ENCODE assay signal across 8 cellular contexts in genomic region chr3:129428382-129429079, GRCh38. TPM values are rescaled to one million over a fixed set of nuclear protein-coding genes. Genes with fewer than 3 reads are reported as not detected.
DNase-seq lines count a peak whose midpoint lies in the region; ATAC-seq and TF ChIP-seq lines count a peak whose summit lies in the region.

Gene EFCAB12 (minus strand): TSS chr3:129428636. CDS start chr3:129428488, 148 bp downstream.

- peak; percentile 82 for DNase-seq in Caki2 (ENCODE audit: low read depth)
- DNase-seq in IMR-90 = peak; percentile 88
- peak; percentile 74 to 87 for DNase-seq in SJSA1 (ENCODE audit: low read depth in 1 of 2, low spot score in 2 of 2)
- peak; percentile 90 for DNase-seq in activated naive CD4-positive, alpha-beta T cell treated with anti-CD3 and anti-CD28 coated beads, Interleukin-2, amount 50 U/mL, for 16 hours

- peak within 1 kb of the TSS; percentile 51 for H4K5ac ChIP-seq in IMR-90 (ENCODE audit: low read depth, low read length)

- TF ChIP-seq RAD21 in IMR-90 (IDR thresholded peaks at IDR 0.05; ENCODE audit: low read length) = no peak

- dilution Hi-C loops in IMR-90 (cut with HindIII; ENCODE audit: low sequenced_read_pairs, unreplicated experiment) = no loop called here

- H4K91ac ChIP-seq in IMR-90 (ENCODE audit: insufficient read depth, low read depth, low read length) = peak within 1 kb of the TSS; percentile 46; the same call in 1 of the 2 replicates

- H3K4ac ChIP-seq in IMR-90 (ENCODE audit: low read depth, low read length) = peak within 1 kb of the TSS; percentile 47

- H3K56ac ChIP-seq in IMR-90 (ENCODE audit: extremely low read depth, insufficient read depth, low read length) = peak within 1 kb of the TSS; percentile 49; the same call in 1 of the 2 replicates

- H2AK9ac ChIP-seq in IMR-90 (replicated peaks; ENCODE audit: low read depth, low read length, poor library complexity) = peak within 1 kb of the TSS; percentile 76

- WGBS in IMR-90 (ENCODE audit: extremely low coverage in 2 of 2, insufficient read length in 1 of 2), 2 experiments = 2% methylated on average over 22 of the region's 42 CpGs; no CpG with 5 or more reads in 1 of the 2 experiments
- WGBS in gastroesophageal sphincter (ENCODE audit: low coverage in 1 of 2), 2 donors = 0 to 57% methylated on average over 1 to 6 of the region's 42 CpGs

- TF ChIP-seq EP300 in gastroesophageal sphincter (IDR thresholded peaks at IDR 0.05) = no peak

- no peak within 1 kb of the TSS for H3K18ac ChIP-seq in IMR-90 (ENCODE audit: low read depth, low read length)

- H2AK5ac ChIP-seq in IMR-90 (ENCODE audit: low read depth, low read length) = peak within 1 kb of the TSS; percentile 76; the same call in 1 of the 2 replicates

- H4K20me1 ChIP-seq in IMR-90 (ENCODE audit: insufficient read depth, low read length) = no peaks in the 10 kb centered on the region

- H3K4me1 ChIP-seq in IMR-90 (ENCODE audit: control insufficient read depth, insufficient read depth, low read length) = peaks cover 4% of the 10 kb centered on the region
- peaks cover 13% of the 10 kb centered on the region for H3K4me1 ChIP-seq in SJSA1 (replicated peaks)
- peaks cover 0 to 16% (median 5%) of the 10 kb centered on the region in 3 donors for H3K4me1 ChIP-seq in gastroesophageal sphincter
- peaks cover 30 to 34% of the 10 kb centered on the region in 2 experiments for H3K4me1 ChIP-seq in neutrophil (ENCODE audit: control insufficient read depth in 1 of 2, insufficient read depth in 1 of 2, low read depth in 1 of 2, low read length in 1 of 2)
- H3K4me1 ChIP-seq in stomach smooth muscle (ENCODE audit: control insufficient read depth, insufficient read depth, low read length) = peaks cover 14% of the 10 kb centered on the region

- intact Hi-C loops in IMR-90 (cut with micrococcal nuclease) = no loop called here

- H2BK120ac ChIP-seq in IMR-90 (ENCODE audit: low read depth, low read length) = peak within 1 kb of the TSS; percentile 10

- peaks cover 18% of the 10 kb centered on the region for H3K36me3 ChIP-seq in IMR-90 (ENCODE audit: control insufficient read depth, insufficient read depth, low read length)
- peaks cover 37% of the 10 kb centered on the region for H3K36me3 ChIP-seq in SJSA1
- peaks cover 3 to 35% of the 10 kb centered on the region in 2 donors for H3K36me3 ChIP-seq in gastroesophageal sphincter
- H3K36me3 ChIP-seq in neutrophil = peaks cover 47% of the 10 kb centered on the region
- H3K36me3 ChIP-seq in stomach smooth muscle (ENCODE audit: control insufficient read depth in 2 of 2, insufficient read depth in 2 of 2, low read length in 2 of 2) = peaks cover 17 to 22% of the 10 kb centered on the region in 2 donors

- H2AFZ ChIP-seq in IMR-90 (replicated peaks; ENCODE audit: low read length, poor library complexity) = peak within 1 kb of the TSS; percentile 93

- peak within 1 kb of the TSS; percentile 79 for H3K14ac ChIP-seq in IMR-90 (replicated peaks; ENCODE audit: low read depth, low read length)

- H2BK15ac ChIP-seq in IMR-90 (ENCODE audit: low read depth, low read length) = peak within 1 kb of the TSS; percentile 18; the same call in 1 of the 3 replicates

- peak within 1 kb of the TSS; percentile 42; the same call in 1 of the 2 replicates for H3K27ac ChIP-seq in IMR-90 (ENCODE audit: insufficient read depth, low read length)
- no peak within 1 kb of the TSS for H3K27ac ChIP-seq in SJSA1
- H3K27ac ChIP-seq in gastroesophageal sphincter = peak within 1 kb of the TSS in 3 of 4 donors; percentile 63 to 70 (median 64)
- peak within 1 kb of the TSS; percentile 43 for H3K27ac ChIP-seq in neutrophil
- peak within 1 kb of the TSS; percentile 41 for H3K27ac ChIP-seq in stomach smooth muscle (ENCODE audit: low read length)

- H2BK5ac ChIP-seq in IMR-90 (ENCODE audit: low read depth, low read length, poor library complexity, severe bottlenecking) = no peak within 1 kb of the TSS

- H3K9me3 ChIP-seq in IMR-90 (ENCODE audit: control insufficient read depth, insufficient read depth, low read length) (no peaks in the 10 kb centered on the region), SJSA1 (replicated peaks) (no peaks in the 10 kb centered on the region), gastroesophageal sphincter (no peaks in the 10 kb centered on the region), neutrophil (no peaks in the 10 kb centered on the region), stomach smooth muscle (ENCODE audit: control insufficient read depth in 2 of 2, low read length in 2 of 2) (no peaks in the 10 kb centered on the region)

- H3K23ac ChIP-seq in IMR-90 (ENCODE audit: low read depth, low read length) = peak within 1 kb of the TSS; percentile 32; the same call in 1 of the 2 replicates

- H3K27me3 ChIP-seq in IMR-90 (ENCODE audit: control insufficient read depth, insufficient read depth, low read length) (no peaks in the 10 kb centered on the region), SJSA1 (replicated peaks) (no peaks in the 10 kb centered on the region), gastroesophageal sphincter (peaks cover 3% of the 10 kb centered on the region), neutrophil (no peaks in the 10 kb centered on the region), stomach smooth muscle (ENCODE audit: control insufficient read depth in 1 of 2, insufficient read depth in 2 of 2, low read length in 2 of 2) (no peaks in the 10 kb centered on the region)

- ATAC-seq in GM21447 (IDR thresholded peaks at IDR 0.05; ENCODE audit: unreplicated experiment) (peak; percentile 85), IMR-90 (ENCODE audit: low read depth) (peak; percentile 99), gastroesophageal sphincter (peak; percentile 98)

- no peak within 1 kb of the TSS; the same call in 1 of the 2 replicates for H2BK20ac ChIP-seq in IMR-90 (ENCODE audit: low read depth, low read length)

- no peak for TF ChIP-seq POLR2A in IMR-90 (IDR thresholded peaks at IDR 0.05; ENCODE audit: low read depth, low read length)
- TF ChIP-seq POLR2A in gastroesophageal sphincter (IDR thresholded peaks at IDR 0.05) = no peak

- peaks cover 5 to 7% of the 10 kb centered on the region in 2 experiments; a peak in 2 of 4 replicates for H3K79me1 ChIP-seq in IMR-90 (ENCODE audit: low read depth in 1 of 2, low read length in 2 of 2)

- H3K4me2 ChIP-seq in IMR-90 (ENCODE audit: low read depth, low read length) = peak within 1 kb of the TSS; percentile 88

- H3K9ac ChIP-seq in IMR-90 (ENCODE audit: low read depth, low read length) (peak within 1 kb of the TSS; percentile 15; the same call in 1 of the 2 replicates), stomach smooth muscle (ENCODE audit: low read length in 2 of 2) (peak within 1 kb of the TSS; percentile 61 to 72)

- TF ChIP-seq CTCF in IMR-90 (conservative IDR thresholded peaks at IDR 0.05; ENCODE audit: low read depth, low read length) (no peak), gastroesophageal sphincter (IDR thresholded peaks at IDR 0.05) (no peak), neutrophil (IDR thresholded peaks at IDR 0.05) (no peak)

- H3K4me3 ChIP-seq in IMR-90 (ENCODE audit: insufficient read depth, low read depth, low read length) (peak within 1 kb of the TSS; percentile 47), SJSA1 (peak within 1 kb of the TSS; percentile 13), gastroesophageal sphincter (peak within 1 kb of the TSS; percentile 45 to 59), neutrophil (ENCODE audit: low read depth in 1 of 2, low read length in 1 of 2) (peak within 1 kb of the TSS; percentile 59 to 65), stomach smooth muscle (ENCODE audit: low read length in 2 of 2) (peak within 1 kb of the TSS; percentile 94 to 99)

- CTCF ChIA-PET in IMR-90 (lab: Yijun Ruan, JAX) = interaction anchor here (1.5 kb wide), 1 partner anchor 46 kb away, joined by 3 read pairs; no protein-coding TSS in a partner anchor

- BruUV-seq in IMR-90 (replicated peaks; lab: Mats Ljungman, UMichigan) = no TSS peak

- POLR2A ChIA-PET in IMR-90 (lab: Charles Lee; ENCODE audit: unreplicated experiment) = interaction anchor here (0.6 to 1.3 kb wide), 2 partner anchors 12 to 51 kb away, joined by 4 to 8 read pairs; partner anchors contain the start of genes IFT122 and MBD4

- H3K9me1 ChIP-seq in IMR-90 (ENCODE audit: insufficient read depth, low read length) = peaks cover 14% of the 10 kb centered on the region; the same call in 1 of the 2 replicates

- H4K8ac ChIP-seq in IMR-90 (ENCODE audit: low read depth in 2 of 2, low read length in 2 of 2) = peak within 1 kb of the TSS; percentile 76 to 93

- in situ Hi-C loops in Caki2 (cut with HindIII; ENCODE audit: low pct_unique_long_range_greater_than_20kb, low sequenced_read_pairs) (no loop called here), IMR-90 (cut with MboI; ENCODE audit: low sequenced_read_pairs) (no loop called here)

TF ChIP-seq in IMR-90, 13 proteins besides CTCF, POLR2A, EP300 and RAD21 (continues in another document):
- TF ChIP-seq ELK1 (IDR thresholded peaks at IDR 0.05; ENCODE audit: borderline replicate concordance, low read depth, low read length) (no peak), CHD1 (IDR thresholded peaks at IDR 0.05; ENCODE audit: low read depth, low read length) (no peak), CEBPB (IDR thresholded peaks at IDR 0.05; ENCODE audit: low read depth, low read length) (no peak), USF2 (IDR thresholded peaks at IDR 0.05; ENCODE audit: low read depth, low read length) (peak; percentile 94), MXI1 (IDR thresholded peaks at IDR 0.05; ENCODE audit: borderline replicate concordance, low read depth, low read length) (no peak)

RNA-seq across cellular contexts. Expression of gene EFCAB12, which starts in this region (rescaled TPM):
- not detected in 2 replicates for total RNA-seq in Caki2 (2014; rRNA removed; shearing (Covaris generic); ENCODE audit: low replicate concordance)
- total RNA-seq in IMR-90 (2012; rRNA removed) (under 0.01 TPM in 2 replicates), gastroesophageal sphincter (under 1 TPM in 2 of 4 donors, not detected in 2; 0.08 to 0.47 TPM)
- 0.09 and 0.17 TPM in 2 replicates for polyA plus RNA-seq in IMR-90 (2012; rRNA removed)
- polyA plus RNA-seq in IMR-90 (2012; cell fraction: cytosol; rRNA removed) = 0.02 and 0.04 TPM in 2 replicates
- polyA plus RNA-seq in IMR-90 (2012; cell fraction: nucleus; rRNA removed; ENCODE audit: low replicate concordance) = 0.41 and 0.62 TPM in 2 replicates
- total RNA-seq in SJSA1 (2014; rRNA removed; shearing (Covaris generic)) = 0.03 TPM in 1 of 2 replicates, not detected in the other

Comparison
In these comparisons a context has a peak if more than half of its experiments do, and no peak if none do; other contexts are left out.
1. Peak in DNase-seq in Caki2; RNA of the gene not detected or under 1 TPM.
2. Peak in DNase-seq, ATAC-seq, H3K4me3 ChIP-seq, H3K27ac ChIP-seq, H3K9ac ChIP-seq and H3K4me2 ChIP-seq in IMR-90; RNA of the gene not detected or under 1 TPM.
3. Peak in DNase-seq and H3K4me3 ChIP-seq in SJSA1; RNA of the gene not detected or under 1 TPM.
4. Peak in ATAC-seq, H3K4me3 ChIP-seq and H3K27ac ChIP-seq in gastroesophageal sphincter; RNA of the gene not detected or under 1 TPM.
5. H3K4me3 ChIP-seq: peak in every context shown above with its lines; median percentile 96 in stomach smooth muscle; 62 in neutrophil; 52 in gastroesophageal sphincter; 47 in IMR-90; 13 in SJSA1.